27 cellular contexts compared by ENCODE assay signal in genomic region chr10:129704786-129705525, GRCh38.
DNase-seq lines count a peak whose midpoint lies in the region; ATAC-seq and TF ChIP-seq lines count a peak whose summit lies in the region.
"Had no signal": no experiment of that assay in that cellular context is flagged by ENCODE, and none has a peak within 500 bp of the region (broad histone marks: within the 10 kb centered on the region; RNA-seq: fewer than 3 reads in every experiment).

No MANE protein-coding gene starts in this region.

- no peak overlapping the region; the same call in 1 of the 2 replicates for H3K9ac ChIP-seq in OCI-LY1 (ENCODE audit: low read length)
- no peak overlapping the region for H3K9ac ChIP-seq in neural progenitor cell

- TF ChIP-seq CTCF in Caco-2 (IDR thresholded peaks at IDR 0.05; ENCODE audit: insufficient read depth in 1 of 2, low read depth in 1 of 2, low read length in 1 of 2, severe bottlenecking in 1 of 2, unreplicated experiment in 1 of 2) (no peak), OCI-LY1 (IDR thresholded peaks at IDR 0.05; ENCODE audit: low read length) (no peak), neural progenitor cell (IDR thresholded peaks at IDR 0.05) (no peak), BE2C (IDR thresholded peaks at IDR 0.05; ENCODE audit: low read depth, low read length) (no peak)

- no peak overlapping the region for H3K4me3 ChIP-seq in Caco-2 (ENCODE audit: low read depth, low read length)
- H3K4me3 ChIP-seq in OCI-LY1 (ENCODE audit: low read depth, low read length, poor library complexity, severe bottlenecking) = no peak overlapping the region
- H3K4me3 ChIP-seq in neural progenitor cell = no peak overlapping the region
- no peak overlapping the region for H3K4me3 ChIP-seq in BE2C (ENCODE audit: low read depth, low read length)
- H3K4me3 ChIP-seq: gastroesophageal sphincter, hepatocyte, lung, pancreas, thoracic aorta, uterus had no signal

- POLR2A ChIA-PET in Caco-2 (lab: Charles Lee) = no interaction called here

- no peaks in the 10 kb centered on the region for H3K27me3 ChIP-seq in Caco-2 (replicated peaks; ENCODE audit: control insufficient read depth, insufficient read depth, low read length)
- H3K27me3 ChIP-seq in OCI-LY1 (ENCODE audit: insufficient read depth, low read length) = no peaks in the 10 kb centered on the region
- no peaks in the 10 kb centered on the region for H3K27me3 ChIP-seq in neural progenitor cell
- no peaks in the 10 kb centered on the region for H3K27me3 ChIP-seq in BE2C
- H3K27me3 ChIP-seq: gastroesophageal sphincter, hepatocyte, pancreas, uterus had no signal

- H3K4me2 ChIP-seq in OCI-LY1 (ENCODE audit: low read length) (peak overlapping the region; percentile 28; the same call in 1 of the 2 replicates), neural progenitor cell (no peak overlapping the region)
- H3K4me2 ChIP-seq: hepatocyte had no signal

- H3K27ac ChIP-seq in OCI-LY1 (ENCODE audit: low read depth, low read length, poor library complexity, severe bottlenecking) = peak overlapping the region; percentile 51
- H3K27ac ChIP-seq in neural progenitor cell = no peak overlapping the region
- H3K27ac ChIP-seq: gastroesophageal sphincter, hepatocyte, pancreas, thoracic aorta, uterus had no signal

- H4K20me1 ChIP-seq in OCI-LY1 (ENCODE audit: insufficient read depth, low read length) (no peaks in the 10 kb centered on the region), neural progenitor cell (ENCODE audit: low read depth) (no peaks in the 10 kb centered on the region)

- intact Hi-C loops in Caco-2 (cut with micrococcal nuclease; ENCODE audit: unreplicated experiment) (no loop called here), left colon (cut with DNase I, micrococcal nuclease) (no loop called here)

- no peak overlapping the region for H2AFZ ChIP-seq in OCI-LY1 (ENCODE audit: low read length)
- no peak overlapping the region for H2AFZ ChIP-seq in neural progenitor cell (replicated peaks)
- H2AFZ ChIP-seq: hepatocyte had no signal

- H3K36me3 ChIP-seq in Caco-2 (ENCODE audit: control insufficient read depth, insufficient read depth, low read length) (no peaks in the 10 kb centered on the region; the same call in 1 of the 2 replicates), OCI-LY1 (ENCODE audit: insufficient read depth, low read length) (peaks cover 9% of the 10 kb centered on the region; the same call in 1 of the 2 replicates), neural progenitor cell (no peaks in the 10 kb centered on the region), BE2C (no peaks in the 10 kb centered on the region)
- H3K36me3 ChIP-seq: pancreas, thoracic aorta, uterus had no signal

- no peak overlapping the region for H3K4me3 Mint-ChIP-seq in Caco-2 (ENCODE audit: unreplicated experiment)
- no peak overlapping the region for H3K4me3 Mint-ChIP-seq in neural progenitor cell
- H3K4me3 Mint-ChIP-seq: activated T-cell treated with anti-CD3 and anti-CD28 coated beads, Interleukin-2, amount 50 U/mL, for 4 hours; B cell; brain; natural killer cell treated with Interleukin-12 subunit alpha and Interleukin-12 subunit beta and Interleukin-15 and Interleukin-18, amount 100 ng/mL, for 72 hours; WTC11 had no signal

- CTCF ChIA-PET in Caco-2 (lab: Charles Lee) = no interaction called here

- H3F3A ChIP-seq in OCI-LY1 (ENCODE audit: insufficient read depth, low read length) = no peaks in the 10 kb centered on the region
- no peaks in the 10 kb centered on the region for H3F3A ChIP-seq in neural progenitor cell (ENCODE audit: low read depth)

- H3K9me3 Mint-ChIP-seq in Caco-2 (ENCODE audit: unreplicated experiment) = no peaks in the 10 kb centered on the region
- H3K9me3 Mint-ChIP-seq in neural progenitor cell = no peaks in the 10 kb centered on the region
- H3K9me3 Mint-ChIP-seq: activated T-cell treated with anti-CD3 and anti-CD28 coated beads, Interleukin-2, amount 50 U/mL, for 4 hours; brain; natural killer cell treated with Interleukin-12 subunit alpha and Interleukin-12 subunit beta and Interleukin-15 and Interleukin-18, amount 100 ng/mL, for 72 hours; WTC11 had no signal

- H3K9me2 ChIP-seq in OCI-LY1 (ENCODE audit: low read depth, low read length) = no peaks in the 10 kb centered on the region

- H3K4me1 ChIP-seq in Caco-2 (no peaks in the 10 kb centered on the region), OCI-LY1 (ENCODE audit: insufficient read depth, low read length, severe bottlenecking) (peaks cover 30% of the 10 kb centered on the region), neural progenitor cell (no peaks in the 10 kb centered on the region), BE2C (no peaks in the 10 kb centered on the region)
- H3K4me1 ChIP-seq: uterus had no signal

- no peaks in the 10 kb centered on the region for H3K9me3 ChIP-seq in Caco-2
- H3K9me3 ChIP-seq in OCI-LY1 (ENCODE audit: low read length) = no peaks in the 10 kb centered on the region
- no peaks in the 10 kb centered on the region for H3K9me3 ChIP-seq in neural progenitor cell (ENCODE audit: low read depth)
- no peaks in the 10 kb centered on the region for H3K9me3 ChIP-seq in BE2C
- H3K9me3 ChIP-seq: gastroesophageal sphincter, pancreas, thoracic aorta, uterus had no signal

- H3K79me2 ChIP-seq in OCI-LY1 (ENCODE audit: insufficient read depth, low read length) (no peaks in the 10 kb centered on the region), neural progenitor cell (ENCODE audit: low read depth) (no peaks in the 10 kb centered on the region)
- H3K79me2 ChIP-seq: hepatocyte had no signal

- peak; percentile 76 for DNase-seq in AG08395 (ENCODE audit: low spot score)
- no peak for DNase-seq in Caco-2
- no peak for DNase-seq in left colon
- no peak for DNase-seq in anterior cingulate cortex (lab: John Stamatoyannopoulos, UW)
- no peak for DNase-seq in neural progenitor cell (ENCODE audit: low spot score)
- DNase-seq in BE2C = no peak
- DNase-seq: activated CD4-positive, alpha-beta T cell treated with anti-CD3 and anti-CD28 coated beads, Interleukin-2, amount 50 U/mL, for 1 hour; activated gamma-delta T cell treated with Interleukin-2 at 50 U/mL for 16 hours; activated T-cell treated with anti-CD3 and anti-CD28 coated beads, Interleukin-2, amount 50 U/mL, for 4 hours; NCI-H1048; NCI-H1694; NCI-H446; small intestine; stimulated activated naive CD4-positive, alpha-beta T cell treated with Interleukin-2 at 50 U/mL for 16 hours; T-helper 1 cell; uterus had no signal

- H3K4me1 Mint-ChIP-seq in Caco-2 (ENCODE audit: low read depth, unreplicated experiment) (peaks cover 8% of the 10 kb centered on the region), neural progenitor cell (peaks cover 9% of the 10 kb centered on the region)

- peaks cover 16% of the 10 kb centered on the region for H3K36me3 Mint-ChIP-seq in Caco-2 (ENCODE audit: insufficient read depth, unreplicated experiment)
- H3K36me3 Mint-ChIP-seq in neural progenitor cell = peaks cover 4% of the 10 kb centered on the region
- H3K36me3 Mint-ChIP-seq: brain; natural killer cell treated with Interleukin-12 subunit alpha and Interleukin-12 subunit beta and Interleukin-15 and Interleukin-18, amount 100 ng/mL, for 72 hours; WTC11 had no signal

- H3K27me3 Mint-ChIP-seq in Caco-2 (ENCODE audit: insufficient read depth, unreplicated experiment) = no peaks in the 10 kb centered on the region
- peaks cover 2% of the 10 kb centered on the region for H3K27me3 Mint-ChIP-seq in neural progenitor cell (ENCODE audit: insufficient read depth, low read depth)
- H3K27me3 Mint-ChIP-seq: B cell; natural killer cell treated with Interleukin-12 subunit alpha and Interleukin-12 subunit beta and Interleukin-15 and Interleukin-18, amount 100 ng/mL, for 72 hours had no signal

- H3K27ac Mint-ChIP-seq in Caco-2 (ENCODE audit: unreplicated experiment) (peak overlapping the region; percentile 15), neural progenitor cell (no peak overlapping the region)
- H3K27ac Mint-ChIP-seq: B cell; natural killer cell treated with Interleukin-12 subunit alpha and Interleukin-12 subunit beta and Interleukin-15 and Interleukin-18, amount 100 ng/mL, for 72 hours; WTC11 had no signal

- peak; percentile 31 for ATAC-seq in left colon
- no peak for ATAC-seq in HG02678 (IDR thresholded peaks at IDR 0.05; ENCODE audit: unreplicated experiment)
- ATAC-seq: activated T-cell treated with anti-CD3 and anti-CD28 coated beads, Interleukin-2, amount 50 U/mL, for 4 hours; gastroesophageal sphincter; natural killer cell treated with Interleukin-12 subunit alpha and Interleukin-12 subunit beta and Interleukin-15 and Interleukin-18, amount 100 ng/mL, for 72 hours; pancreas had no signal

- no TSS peak for BruUV-seq in Caco-2 (replicated peaks; lab: Mats Ljungman, UMichigan)
